ENCODE assay signal across 33 cellular contexts in genomic region chr2:70938580-70938938, GRCh38. TPM values are rescaled to one million over a fixed set of nuclear protein-coding genes. Genes with fewer than 3 reads are reported as not detected.
DNase-seq lines count a peak whose midpoint lies in the region; ATAC-seq and TF ChIP-seq lines count a peak whose summit lies in the region.
"Had no signal": no experiment of that assay in that cellular context is flagged by ENCODE, and none has a peak within 500 bp of the region (broad histone marks: within the 10 kb centered on the region; RNA-seq: fewer than 3 reads in every experiment).

No MANE protein-coding gene starts in this region.

- no peak for TF ChIP-seq CTCF in breast epithelium (IDR thresholded peaks at IDR 0.05)
- no peak for TF ChIP-seq CTCF in mammary epithelial cell (conservative IDR thresholded peaks at IDR 0.05 in 1 of 2, IDR thresholded peaks at IDR 0.05 in 1 of 2; ENCODE audit: extremely low read depth in 1 of 2, insufficient read depth in 1 of 2, low read depth in 1 of 2, low read length in 2 of 2)
- no peak for TF ChIP-seq CTCF in neural progenitor cell (IDR thresholded peaks at IDR 0.05)
- TF ChIP-seq CTCF in spleen (IDR thresholded peaks at IDR 0.05 in 8 of 11, conservative IDR thresholded peaks at IDR 0.05 in 3 of 11): no peak

- TF ChIP-seq POLR2A in breast epithelium (IDR thresholded peaks at IDR 0.05) (no peak), spleen (IDR thresholded peaks at IDR 0.05) (no peak)

- peaks cover 24% of the 10 kb centered on the region for H3F3A ChIP-seq in neural progenitor cell (ENCODE audit: low read depth)

- H2AFZ ChIP-seq in mammary epithelial cell (ENCODE audit: low read depth, low read length): no peak overlapping the region
- no peak overlapping the region for H2AFZ ChIP-seq in neural progenitor cell (replicated peaks)
- H2AFZ ChIP-seq: parathyroid adenoma had no signal

- ATAC-seq in HG02852 (IDR thresholded peaks at IDR 0.05; ENCODE audit: unreplicated experiment): no peak
- no peak for ATAC-seq in HG02970 (IDR thresholded peaks at IDR 0.05; ENCODE audit: low FRiP score, unreplicated experiment)
- ATAC-seq: activated naive CD4-positive, alpha-beta T cell treated with anti-CD3 and anti-CD28 coated beads, Interleukin-2, amount 50 U/mL, for 72 hours; activated T-helper 17 cell treated with anti-CD3 and anti-CD28 coated beads, Interleukin-2, amount 50 U/mL, for 72 hours; CD8-positive, alpha-beta T cell; effector memory CD8-positive, alpha-beta T cell; esophagus mucosa; left lung; right cardiac atrium had no signal

- peaks cover 20% of the 10 kb centered on the region for H3K27me3 Mint-ChIP-seq in neural progenitor cell (ENCODE audit: insufficient read depth, low read depth)

- H3K4me1 Mint-ChIP-seq in neural progenitor cell: peaks cover 43% of the 10 kb centered on the region
- H3K4me1 Mint-ChIP-seq: activated T-helper 17 cell treated with anti-CD3 and anti-CD28 coated beads, Interleukin-2, amount 50 U/mL, for 72 hours; naive B cell had no signal

- intact Hi-C loops in breast epithelium (cut with DNase I; ENCODE audit: low total_unique reads) (no loop called here), mammary epithelial cell (cut with micrococcal nuclease) (no loop called here), spleen (cut with DNase I; ENCODE audit: low total_unique reads) (no loop called here)

- H3K4me3 ChIP-seq in breast epithelium: no peak overlapping the region
- H3K4me3 ChIP-seq in mammary epithelial cell (replicated peaks in 1 of 3; ENCODE audit: insufficient read depth in 1 of 3, low read depth in 2 of 3, low read length in 3 of 3): no peak overlapping the region
- H3K4me3 ChIP-seq in iPS-15b (ENCODE audit: low read depth, low read length): peak overlapping the region; percentile 53
- H3K4me3 ChIP-seq in neural progenitor cell: peak overlapping the region; percentile 30
- H3K4me3 ChIP-seq in spleen: no peak overlapping the region
- H3K4me3 ChIP-seq: colonic mucosa, heart left ventricle, left lung, MG63, testis, uterus had no signal

- peaks cover 1% of the 10 kb centered on the region for H3K36me3 Mint-ChIP-seq in neural progenitor cell
- H3K36me3 Mint-ChIP-seq: activated naive CD4-positive, alpha-beta T cell treated with anti-CD3 and anti-CD28 coated beads, Interleukin-2, amount 50 U/mL, for 72 hours; CD8-positive, alpha-beta T cell; naive B cell had no signal

- DNase-seq in breast epithelium (ENCODE audit: low spot score in 2 of 2): no peak
- no peak for DNase-seq in mammary epithelial cell
- no peak for DNase-seq in neural progenitor cell (ENCODE audit: low spot score)
- no peak for DNase-seq in spleen
- no peak for DNase-seq in iPS-NIHi7 (ENCODE audit: extremely low spot score)
- DNase-seq: activated CD4-positive, alpha-beta T cell treated with anti-CD3 and anti-CD28 coated beads, Interleukin-2, amount 50 U/mL, for 1 hour; anterior cingulate cortex; CD8-positive, alpha-beta T cell; colonic mucosa; DMS153; effector memory CD8-positive, alpha-beta T cell; foreskin fibroblast; KBM-7; left lung; MG63; naive B cell; NCI-H2029 treated with DMSO at 0.1 percent for 48 hours; right cardiac atrium; stimulated activated CD4-positive, alpha-beta T cell treated with anti-CD3 and anti-CD28 coated beads, Interleukin-4, amount 100 ng/mL, for 24 hours; stimulated activated naive CD4-positive, alpha-beta T cell; SW 1271; T-helper 9 cell; testis; uterus had no signal

- H3K27ac Mint-ChIP-seq in neural progenitor cell: no peak overlapping the region
- H3K27ac Mint-ChIP-seq: activated naive CD4-positive, alpha-beta T cell treated with anti-CD3 and anti-CD28 coated beads, Interleukin-2, amount 50 U/mL, for 72 hours; activated T-helper 17 cell treated with anti-CD3 and anti-CD28 coated beads, Interleukin-2, amount 50 U/mL, for 72 hours; CD8-positive, alpha-beta T cell; effector memory CD8-positive, alpha-beta T cell; naive B cell had no signal

- no peaks in the 10 kb centered on the region for H3K4me1 ChIP-seq in breast epithelium
- H3K4me1 ChIP-seq in mammary epithelial cell (ENCODE audit: insufficient read depth, low read length): no peaks in the 10 kb centered on the region
- peaks cover 27% of the 10 kb centered on the region for H3K4me1 ChIP-seq in iPS-15b (ENCODE audit: control insufficient read depth, insufficient read depth, low read length)
- H3K4me1 ChIP-seq in neural progenitor cell: peaks cover 70% of the 10 kb centered on the region
- no peaks in the 10 kb centered on the region for H3K4me1 ChIP-seq in spleen
- H3K4me1 ChIP-seq: colonic mucosa, heart left ventricle, left lung, parathyroid adenoma, testis, uterus had no signal

- H4K20me1 ChIP-seq in mammary epithelial cell (ENCODE audit: insufficient read depth, low read length) (no peaks in the 10 kb centered on the region), neural progenitor cell (ENCODE audit: low read depth) (peaks cover 10% of the 10 kb centered on the region)

- H3K27ac ChIP-seq in breast epithelium (peak overlapping the region; percentile 70 to 73), mammary epithelial cell (ENCODE audit: insufficient read depth, low read depth, low read length) (no peak overlapping the region), neural progenitor cell (no peak overlapping the region), spleen (no peak overlapping the region)
- H3K27ac ChIP-seq: colonic mucosa, heart left ventricle, left lung, parathyroid adenoma, testis, uterus had no signal

- peak overlapping the region; percentile 38 for H3K4me3 Mint-ChIP-seq in neural progenitor cell
- H3K4me3 Mint-ChIP-seq: activated T-helper 17 cell treated with anti-CD3 and anti-CD28 coated beads, Interleukin-2, amount 50 U/mL, for 72 hours; CD8-positive, alpha-beta T cell; effector memory CD8-positive, alpha-beta T cell; naive B cell had no signal

- dilution Hi-C loops in mammary epithelial cell (cut with HindIII; ENCODE audit: low sequenced_read_pairs): no loop called here

- CTCF ChIA-PET in mammary epithelial cell (lab: Charles Lee; ENCODE audit: low non-redundant PET): no interaction called here

- no CpG with 5 or more reads among the region's 3 CpGs for WGBS in mammary epithelial cell (ENCODE audit: low coverage, missing lambda C conversion rate)
- WGBS in spleen, 5 donors: 43 to 54% (median 54%) methylated on average over 2 to 3 of the region's 3 CpGs

- H3K27me3 ChIP-seq in breast epithelium (no peaks in the 10 kb centered on the region), mammary epithelial cell (ENCODE audit: insufficient read depth, low read length) (no peaks in the 10 kb centered on the region), iPS-15b (ENCODE audit: control insufficient read depth, insufficient read depth, low read length) (peaks cover 75% of the 10 kb centered on the region), neural progenitor cell (peaks cover 36% of the 10 kb centered on the region), spleen (replicated peaks in 1 of 7) (peaks cover 0 to 72% (median 4%) of the 10 kb centered on the region in 7 donors)
- H3K27me3 ChIP-seq: colonic mucosa, MG63, testis, uterus had no signal

- BruUV-seq in mammary epithelial cell (replicated peaks; lab: Mats Ljungman, UMichigan): no TSS peak

- in situ Hi-C loops in mammary epithelial cell (cut with MboI; ENCODE audit: low sequenced_read_pairs in 2 of 2): loop anchor here (25.0 kb wide), 1 partner anchor 626 kb away; the partner anchor contains the start of gene FAM136A (in 2 of the 2)

- H3K9ac ChIP-seq in mammary epithelial cell (ENCODE audit: insufficient read depth, low read length): no peak overlapping the region
- no peak overlapping the region for H3K9ac ChIP-seq in iPS-15b (ENCODE audit: low read depth, low read length)
- no peak overlapping the region for H3K9ac ChIP-seq in neural progenitor cell
- H3K9ac ChIP-seq: parathyroid adenoma had no signal

- no peaks in the 10 kb centered on the region for H3K36me3 ChIP-seq in breast epithelium
- H3K36me3 ChIP-seq in mammary epithelial cell (ENCODE audit: insufficient read depth, low read length): no peaks in the 10 kb centered on the region
- H3K36me3 ChIP-seq in iPS-15b (ENCODE audit: control insufficient read depth, insufficient read depth, low read length): no peaks in the 10 kb centered on the region
- H3K36me3 ChIP-seq in neural progenitor cell: no peaks in the 10 kb centered on the region
- no peaks in the 10 kb centered on the region for H3K36me3 ChIP-seq in spleen
- H3K36me3 ChIP-seq: colonic mucosa, heart left ventricle, left lung, MG63, uterus had no signal

- H3K4me2 ChIP-seq in mammary epithelial cell (ENCODE audit: insufficient read depth, low read depth, low read length) (no peak overlapping the region), neural progenitor cell (peak overlapping the region; percentile 67)

- no peaks in the 10 kb centered on the region for H3K9me3 Mint-ChIP-seq in neural progenitor cell
- H3K9me3 Mint-ChIP-seq: activated naive CD4-positive, alpha-beta T cell treated with anti-CD3 and anti-CD28 coated beads, Interleukin-2, amount 50 U/mL, for 72 hours; activated T-helper 17 cell treated with anti-CD3 and anti-CD28 coated beads, Interleukin-2, amount 50 U/mL, for 72 hours; CD8-positive, alpha-beta T cell; effector memory CD8-positive, alpha-beta T cell had no signal

- H3K9me3 ChIP-seq in breast epithelium (no peaks in the 10 kb centered on the region), mammary epithelial cell (replicated peaks; ENCODE audit: insufficient read depth, low read length) (no peaks in the 10 kb centered on the region), iPS-15b (ENCODE audit: control insufficient read depth, insufficient read depth, low read length) (no peaks in the 10 kb centered on the region), neural progenitor cell (ENCODE audit: low read depth) (no peaks in the 10 kb centered on the region), spleen (no peaks in the 10 kb centered on the region)
- H3K9me3 ChIP-seq: colonic mucosa, heart left ventricle, left lung, MG63, testis, uterus had no signal

- H3K79me2 ChIP-seq in mammary epithelial cell (ENCODE audit: insufficient read depth, low read length): no peaks in the 10 kb centered on the region
- no peaks in the 10 kb centered on the region for H3K79me2 ChIP-seq in neural progenitor cell (ENCODE audit: low read depth)
- H3K79me2 ChIP-seq: parathyroid adenoma had no signal

RNA-seq across cellular contexts. Expression of gene ATP6V1B1, which starts 2.9 kb away (rescaled TPM):
- total RNA-seq in breast epithelium (10 to 100 TPM in 1 of 3 donors, 1 to 10 TPM in 2; 1.8 to 38.2 (median 4.6) TPM), mammary epithelial cell (1 to 10 TPM in 1 of 2 donors, not detected in 1; 1.3 TPM), neural progenitor cell (ENCODE audit: low replicate concordance) (0.99 and 1.1 TPM in 2 replicates), spleen (not detected)
- polyA plus RNA-seq in mammary epithelial cell (0.03 TPM), spleen (under 1 TPM in 2 of 3 donors, not detected in 1; 0.06 to 0.11 TPM)
- not detected for polyA minus RNA-seq in mammary epithelial cell
- total RNA-seq: activated T-helper 17 cell treated with anti-CD3 and anti-CD28 coated beads, Interleukin-2, amount 50 U/mL, for 72 hours; CD8-positive, alpha-beta T cell; colonic mucosa had no signal

RNA-seq across cellular contexts. Expression of gene VAX2, which starts 38.2 kb away (rescaled TPM):
- 1 to 10 TPM; 1.3 to 5.1 (median 4.6) TPM for total RNA-seq in breast epithelium
- total RNA-seq in mammary epithelial cell: under 1 TPM in 1 of 2 donors, not detected in 1; 0.67 TPM
- not detected for polyA plus RNA-seq in mammary epithelial cell
- not detected for polyA minus RNA-seq in mammary epithelial cell
- 0.62 and 2.1 TPM in 2 replicates for total RNA-seq in neural progenitor cell (ENCODE audit: low replicate concordance)
- not detected for total RNA-seq in spleen
- polyA plus RNA-seq in spleen: under 1 TPM in 1 of 3 donors, not detected in 2; 0.05 TPM
- total RNA-seq: activated T-helper 17 cell treated with anti-CD3 and anti-CD28 coated beads, Interleukin-2, amount 50 U/mL, for 72 hours; CD8-positive, alpha-beta T cell; colonic mucosa had no signal

RNA-seq across cellular contexts. Expression of gene ANKRD53, which starts 39.9 kb away (rescaled TPM):
- 1 to 10 TPM; 2.8 to 4.9 (median 3.2) TPM for total RNA-seq in breast epithelium
- under 1 TPM in 1 of 2 donors, not detected in 1; 0.83 TPM for total RNA-seq in mammary epithelial cell
- polyA plus RNA-seq in mammary epithelial cell: 0.18 TPM
- 1.7 TPM for polyA minus RNA-seq in mammary epithelial cell
- total RNA-seq in neural progenitor cell (ENCODE audit: low replicate concordance): 0.06 TPM in 1 of 2 replicates, not detected in the other
- 1 to 10 TPM in 3 of 7 donors, under 1 TPM in 2, not detected in 2; 0.39 to 1.7 (median 1.3) TPM for total RNA-seq in spleen
- polyA plus RNA-seq in spleen: under 1 TPM; 0.22 to 0.72 (median 0.27) TPM
- total RNA-seq: H4 had no signal

RNA-seq across cellular contexts. Expression of gene TEX261, which starts 56.1 kb away (rescaled TPM):
- total RNA-seq in breast epithelium: 10 to 100 TPM; 39.5 to 48.8 (median 40.0) TPM
- 10 to 100 TPM; 30.0 to 61.6 TPM for total RNA-seq in mammary epithelial cell
- 59.6 TPM for polyA plus RNA-seq in mammary epithelial cell
- 146 TPM for polyA minus RNA-seq in mammary epithelial cell
- total RNA-seq in neural progenitor cell (ENCODE audit: low replicate concordance): 9.4 and 27.7 TPM in 2 replicates
- total RNA-seq in spleen: 10 to 100 TPM; 28.6 to 55.7 (median 39.8) TPM
- 10 to 100 TPM in 2 of 3 donors, 1 to 10 TPM in 1; 8.7 to 21.7 (median 12.9) TPM for polyA plus RNA-seq in spleen

Comparison
In these comparisons a context has a peak if more than half of its experiments do, and no peak if none do; other contexts are left out.
1. H3K27ac ChIP-seq: peak in breast epithelium (2 of 2); none in mammary epithelial cell (single experiment), neural progenitor cell (single experiment) and spleen (0 of 8).
2. H3K4me3 ChIP-seq: peak in iPS-15b (single experiment) and neural progenitor cell (single experiment); none in breast epithelium (0 of 3), mammary epithelial cell (0 of 3) and spleen (0 of 8).